Comparison of ENCODE assay signal across 9 cellular contexts in genomic region chr2:207504513-207505171, GRCh38. TPM values are rescaled to one million over a fixed set of nuclear protein-coding genes. Genes with fewer than 3 reads are reported as not detected.
DNase-seq lines count a peak whose midpoint lies in the region; ATAC-seq, FAIRE-seq and TF ChIP-seq lines count a peak whose summit lies in the region.
"Had no signal": no experiment of that assay in that cellular context is flagged by ENCODE, and none has a peak within 500 bp of the region (broad histone marks: within the 10 kb centered on the region; RNA-seq: fewer than 3 reads in every experiment).

No MANE protein-coding gene starts in this region.

- H3K4me1 ChIP-seq in HAP-1 (no peaks in the 10 kb centered on the region), mucosa of descending colon (ENCODE audit: low read depth) (no peaks in the 10 kb centered on the region)

- H3K4me1 Mint-ChIP-seq in mesothelial cell of epicardium (peaks cover 27% of the 10 kb centered on the region), type B pancreatic cell (ENCODE audit: unreplicated experiment) (peaks cover 21% of the 10 kb centered on the region)

- no peaks in the 10 kb centered on the region for H3K9me3 ChIP-seq in HAP-1
- H3K9me3 ChIP-seq in mucosa of descending colon, result no peaks in the 10 kb centered on the region

- H3K27ac Mint-ChIP-seq in mesothelial cell of epicardium, result peak overlapping the region; percentile 60
- no peak overlapping the region for H3K27ac Mint-ChIP-seq in type B pancreatic cell

- no peak for TF ChIP-seq CTCF in mesothelial cell of epicardium (IDR thresholded peaks at IDR 0.05; ENCODE audit: unreplicated experiment)
- no peak for TF ChIP-seq CTCF in mucosa of descending colon (IDR thresholded peaks at IDR 0.05)
- no peak for TF ChIP-seq CTCF in type B pancreatic cell (conservative IDR thresholded peaks at IDR 0.05)

- in situ Hi-C loops in HAP-1 (cut with MboI; ENCODE audit: low sequenced_read_pairs), result no loop called here

- no peaks in the 10 kb centered on the region; the same call in 1 of the 2 replicates for H3K27me3 ChIP-seq in HAP-1 (ENCODE audit: low read depth)

- ATAC-seq in mucosa of descending colon, result no peak

- H3K4me3 Mint-ChIP-seq in mesothelial cell of epicardium (no peak overlapping the region), type B pancreatic cell (no peak overlapping the region)

- peaks cover 4% of the 10 kb centered on the region for H3K9me3 Mint-ChIP-seq in mesothelial cell of epicardium
- no peaks in the 10 kb centered on the region for H3K9me3 Mint-ChIP-seq in type B pancreatic cell

- intact Hi-C loops in mucosa of descending colon (cut with DNase I, micrococcal nuclease), result no loop called here

- H3K27me3 Mint-ChIP-seq in mesothelial cell of epicardium (ENCODE audit: low read depth) (peaks cover 8% of the 10 kb centered on the region), type B pancreatic cell (peaks cover 4% of the 10 kb centered on the region)

- H3K4me3 ChIP-seq in HAP-1 (no peak overlapping the region), mucosa of descending colon (no peak overlapping the region)

- H3K36me3 Mint-ChIP-seq in mesothelial cell of epicardium, result no peaks in the 10 kb centered on the region
- H3K36me3 Mint-ChIP-seq in type B pancreatic cell, result no peaks in the 10 kb centered on the region

- no peaks in the 10 kb centered on the region for H3K36me3 ChIP-seq in HAP-1 (replicated peaks)
- no peaks in the 10 kb centered on the region for H3K36me3 ChIP-seq in mucosa of descending colon (ENCODE audit: low read depth)

- DNase-seq in AG08396 (ENCODE audit: low spot score) (peak; percentile 51), NCI-H2227 (lab: John Stamatoyannopoulos, UW; ENCODE audit: unreplicated experiment) (peak; percentile 35), cerebellar cortex (ENCODE audit: low spot score) (peak; percentile 54), mesothelial cell of epicardium (ENCODE audit: low spot score in 2 of 2, unreplicated experiment in 2 of 2) (no peak), H54 (ENCODE audit: insufficient read length, low spot score) (no peak), HAP-1 (ENCODE audit: low spot score in 2 of 2) (no peak), mucosa of descending colon (no peak), type B pancreatic cell (ENCODE audit: extremely low spot score, unreplicated experiment) (no peak)
- DNase-seq: NK-92 treated with Interleukin-12 subunit alpha and Interleukin-12 subunit beta, amount 100 ng/mL, for 24 hours had no signal

- TF ChIP-seq POLR2A in H54 (IDR thresholded peaks at IDR 0.05; ENCODE audit: low read depth, low read length), result no peak

- FAIRE-seq in H54 (lab: Jason Lieb, UNC), result no peak

RNA-seq across cellular contexts. Expression of gene CREB1, which starts 25.1 kb away (rescaled TPM):
- total RNA-seq in mesothelial cell of epicardium (88.9 to 111 TPM (median 97.0 TPM) in 3 replicates), mucosa of descending colon (10 to 100 TPM; 51.1 to 65.0 (median 53.3) TPM), type B pancreatic cell (ENCODE audit: low replicate concordance) (78.5 and 89.6 TPM in 2 replicates)

Comparison
In these comparisons a context has a peak if more than half of its experiments do, and no peak if none do; other contexts are left out.
1. DNase-seq: peak in AG08396 (single experiment), NCI-H2227 (single experiment) and cerebellar cortex (single experiment); none in mesothelial cell of epicardium (0 of 2), H54 (single experiment), HAP-1 (0 of 2), mucosa of descending colon (0 of 3) and type B pancreatic cell (single experiment).